Comparison of ENCODE assay signal across 14 cellular contexts in the genomic region with DNA sequence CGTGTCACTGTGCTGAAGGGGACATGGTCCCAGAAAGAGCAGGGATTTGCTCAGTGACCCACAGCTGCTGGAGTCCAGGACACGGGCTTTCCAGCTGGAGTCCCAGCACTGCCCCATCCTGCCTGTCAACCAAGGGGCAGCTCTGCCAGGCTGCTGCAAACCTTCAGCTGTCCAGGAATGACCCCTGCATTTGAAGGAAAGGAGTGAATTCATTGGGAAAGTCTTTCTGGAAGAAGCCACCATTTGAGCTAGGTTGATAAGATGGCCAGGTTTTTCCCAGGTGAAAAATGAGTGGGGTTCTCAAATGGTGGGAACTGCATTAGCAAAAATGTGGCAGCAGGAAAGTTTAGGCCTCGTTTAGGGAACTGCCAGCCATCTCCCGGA. TPM values are rescaled to one million over a fixed set of nuclear protein-coding genes. Genes with fewer than 3 reads are reported as not detected.
DNase-seq lines count a peak whose midpoint lies in the region; ATAC-seq and TF ChIP-seq lines count a peak whose summit lies in the region.
"Had no signal": no experiment of that assay in that cellular context is flagged by ENCODE, and none has a peak within 500 bp of the region (broad histone marks: within the 10 kb centered on the region; RNA-seq: fewer than 3 reads in every experiment).

No MANE protein-coding gene starts in this region.

- H3K4me3 ChIP-seq in SK-N-SH (ENCODE audit: low read depth in 2 of 2, low read length in 1 of 2) (no peak overlapping the region), NT2/D1 (ENCODE audit: insufficient read length, low read depth) (no peak overlapping the region), prostate gland (no peak overlapping the region)
- H3K4me3 ChIP-seq: smooth muscle cell, tibial nerve had no signal

- H3K4me1 Mint-ChIP-seq in effector memory CD8-positive, alpha-beta T cell (ENCODE audit: low read depth in 2 of 2): peaks cover 33 to 34% of the 10 kb centered on the region in 2 donors
- peaks cover 34% of the 10 kb centered on the region for H3K4me1 Mint-ChIP-seq in osteocyte (ENCODE audit: unreplicated experiment)

- 93% methylated on average over 3 of the region's 4 CpGs for WGBS in SK-N-SH (ENCODE audit: low lambda C conversion rate)
- 81% methylated on average over 4 of the region's 4 CpGs for WGBS in prostate gland

- POLR2A ChIA-PET in SK-N-SH (lab: Yijun Ruan, JAX): interaction anchor here (1.1 kb wide), 1 partner anchor 10 kb away, joined by 7 read pairs; the partner anchor contains the start of gene EHBP1L1

- H3F3A ChIP-seq in SK-N-SH (replicated peaks; ENCODE audit: insufficient read depth): peaks cover 20% of the 10 kb centered on the region

- no peaks in the 10 kb centered on the region for H3K9me3 Mint-ChIP-seq in effector memory CD8-positive, alpha-beta T cell
- H3K9me3 Mint-ChIP-seq in osteocyte (ENCODE audit: unreplicated experiment): no peaks in the 10 kb centered on the region

- H3K27ac Mint-ChIP-seq in effector memory CD8-positive, alpha-beta T cell: peak overlapping the region; percentile 28 to 78
- peak overlapping the region; percentile 48 for H3K27ac Mint-ChIP-seq in osteocyte (ENCODE audit: unreplicated experiment)

- intact Hi-C loops in prostate gland (cut with DNase I): no loop called here

- no peaks in the 10 kb centered on the region for H3K9me2 ChIP-seq in SK-N-SH

- no peaks in the 10 kb centered on the region for H3K79me2 ChIP-seq in SK-N-SH (ENCODE audit: insufficient read depth)

- H2AFZ ChIP-seq in SK-N-SH (ENCODE audit: low read depth): no peak overlapping the region

- no peak for ATAC-seq in SK-N-SH treated with all-trans-retinoic acid at 6 μM for 48 hours
- no peak for ATAC-seq in effector memory CD8-positive, alpha-beta T cell (replicated peaks)

- in situ Hi-C loops in KBM-7 (cut with MboI; ENCODE audit: low pct_unique_long_range_greater_than_20kb, low sequenced_read_pairs): no loop called here

- H3K27ac ChIP-seq in SK-N-SH (ENCODE audit: low read depth in 2 of 2, low read length in 1 of 2) (peak overlapping the region in 1 of 2 experiments; percentile 56; a peak in 1 of 4 replicates), prostate gland (no peak overlapping the region)
- H3K27ac ChIP-seq: 22Rv1 had no signal

- H3K36me3 ChIP-seq in SK-N-SH (replicated peaks in 1 of 2; ENCODE audit: control insufficient read depth in 1 of 2, insufficient read depth in 2 of 2, low read length in 1 of 2): peaks cover 0 to 25% of the 10 kb centered on the region in 2 experiments
- peaks cover 38% of the 10 kb centered on the region for H3K36me3 ChIP-seq in NT2/D1 (ENCODE audit: insufficient read depth, insufficient read length, low read length)
- peaks cover 0 to 16% of the 10 kb centered on the region in 2 donors for H3K36me3 ChIP-seq in prostate gland

- H3K27me3 Mint-ChIP-seq in effector memory CD8-positive, alpha-beta T cell: no peaks in the 10 kb centered on the region
- no peaks in the 10 kb centered on the region for H3K27me3 Mint-ChIP-seq in osteocyte (ENCODE audit: unreplicated experiment)

- TF ChIP-seq POLR2A in prostate gland (IDR thresholded peaks at IDR 0.05): no peak

- H3K4me3 Mint-ChIP-seq in effector memory CD8-positive, alpha-beta T cell: no peak overlapping the region
- no peak overlapping the region for H3K4me3 Mint-ChIP-seq in osteocyte (ENCODE audit: unreplicated experiment)

- no peak for TF ChIP-seq EP300 in SK-N-SH (IDR thresholded peaks at IDR 0.05; ENCODE audit: borderline replicate concordance in 1 of 2, low read depth in 1 of 2, low read length in 1 of 2)

- H3K9ac ChIP-seq in SK-N-SH (no peak overlapping the region), NT2/D1 (ENCODE audit: insufficient read length, low read depth) (peak overlapping the region; percentile 75)

- CTCF ChIA-PET in SK-N-SH (lab: Yijun Ruan, JAX): interaction anchor here (0.9 to 12.8 kb wide), 5 partner anchors 7 to 45 kb away, joined by 3 to 216 read pairs (median 3); partner anchors contain the start of genes EHBP1L1 and FAM89B

- H3K4me2 ChIP-seq in SK-N-SH: no peak overlapping the region
- H3K4me2 ChIP-seq: smooth muscle cell had no signal

- 0 out of 2 replicates have a peak, but pooled peaks cover 3% of the 10 kb centered on the region for H4K20me1 ChIP-seq in SK-N-SH (ENCODE audit: insufficient read depth)

- DNase-seq in SK-N-SH (peak; percentile 25), NT2/D1 (ENCODE audit: low read depth, low spot score) (no peak), osteocyte (ENCODE audit: extremely low spot score, unreplicated experiment) (no peak), HK-2 (ENCODE audit: unreplicated experiment) (no peak), KBM-7 (no peak), prostate gland (ENCODE audit: low spot score) (no peak)
- no peak for DNase-seq in effector memory CD8-positive, alpha-beta T cell
- DNase-seq: Calu3, NCI-H526 treated with DMSO at 0.1 percent for 48 hours, SHP77 had no signal

- H3K27me3 ChIP-seq in SK-N-SH (ENCODE audit: insufficient read depth) (no peaks in the 10 kb centered on the region), NT2/D1 (ENCODE audit: insufficient read depth, insufficient read length) (no peaks in the 10 kb centered on the region), prostate gland (replicated peaks; ENCODE audit: insufficient read depth) (no peaks in the 10 kb centered on the region)
- H3K27me3 ChIP-seq: tibial nerve had no signal

- H3K4me1 ChIP-seq in SK-N-SH (ENCODE audit: control insufficient read depth in 1 of 2, insufficient read depth in 2 of 2, low read depth in 1 of 2, low read length in 1 of 2) (peaks cover 0 to 7% of the 10 kb centered on the region in 2 experiments; a peak in 1 of 4 replicates), NT2/D1 (ENCODE audit: insufficient read depth, insufficient read length) (peaks cover 28% of the 10 kb centered on the region), prostate gland (replicated peaks) (no peaks in the 10 kb centered on the region)

- H3K36me3 Mint-ChIP-seq in effector memory CD8-positive, alpha-beta T cell (ENCODE audit: insufficient read depth): peaks cover 37% of the 10 kb centered on the region
- peaks cover 16% of the 10 kb centered on the region for H3K36me3 Mint-ChIP-seq in osteocyte (ENCODE audit: unreplicated experiment)

- no peak for TF ChIP-seq CTCF in SK-N-SH (IDR thresholded peaks at IDR 0.05)
- no peak for TF ChIP-seq CTCF in osteocyte (IDR thresholded peaks at IDR 0.05)
- no peak for TF ChIP-seq CTCF in prostate gland (IDR thresholded peaks at IDR 0.05)

- no peak for TF ChIP-seq RAD21 in SK-N-SH (IDR thresholded peaks at IDR 0.05; ENCODE audit: low read length)

- H3K9me3 ChIP-seq in SK-N-SH (no peaks in the 10 kb centered on the region), NT2/D1 (ENCODE audit: insufficient read depth, low read length) (no peaks in the 10 kb centered on the region), prostate gland (no peaks in the 10 kb centered on the region)
- H3K9me3 ChIP-seq: tibial nerve had no signal

TF ChIP-seq in SK-N-SH, 30 proteins besides CTCF, POLR2A, EP300 and RAD21 (continues in another document):
- TF ChIP-seq FOXJ3 (CRISPR knock-in tag; IDR thresholded peaks at IDR 0.05) (no peak), NRF1 (IDR thresholded peaks at IDR 0.05; ENCODE audit: low read depth, low read length) (no peak), GATA2 (CRISPR knock-in tag; IDR thresholded peaks at IDR 0.05) (no peak), EZH2phosphoT487 (IDR thresholded peaks at IDR 0.05; ENCODE audit: borderline replicate concordance, low read depth) (no peak), USF1 (IDR thresholded peaks at IDR 0.05; ENCODE audit: borderline replicate concordance, low read depth) (no peak)

TF ChIP-seq in SK-N-SH treated with all-trans-retinoic acid at 6 μM for 48 hours, 23 proteins besides CTCF, POLR2A, EP300 and RAD21 (continues in another document):
- TF ChIP-seq ZNF70 (CRISPR knock-in tag; IDR thresholded peaks at IDR 0.05): no peak
- no peak for TF ChIP-seq ARNTL (CRISPR knock-in tag; IDR thresholded peaks at IDR 0.05; ENCODE audit: borderline replicate concordance, low read depth)
- TF ChIP-seq, protein P1, sequence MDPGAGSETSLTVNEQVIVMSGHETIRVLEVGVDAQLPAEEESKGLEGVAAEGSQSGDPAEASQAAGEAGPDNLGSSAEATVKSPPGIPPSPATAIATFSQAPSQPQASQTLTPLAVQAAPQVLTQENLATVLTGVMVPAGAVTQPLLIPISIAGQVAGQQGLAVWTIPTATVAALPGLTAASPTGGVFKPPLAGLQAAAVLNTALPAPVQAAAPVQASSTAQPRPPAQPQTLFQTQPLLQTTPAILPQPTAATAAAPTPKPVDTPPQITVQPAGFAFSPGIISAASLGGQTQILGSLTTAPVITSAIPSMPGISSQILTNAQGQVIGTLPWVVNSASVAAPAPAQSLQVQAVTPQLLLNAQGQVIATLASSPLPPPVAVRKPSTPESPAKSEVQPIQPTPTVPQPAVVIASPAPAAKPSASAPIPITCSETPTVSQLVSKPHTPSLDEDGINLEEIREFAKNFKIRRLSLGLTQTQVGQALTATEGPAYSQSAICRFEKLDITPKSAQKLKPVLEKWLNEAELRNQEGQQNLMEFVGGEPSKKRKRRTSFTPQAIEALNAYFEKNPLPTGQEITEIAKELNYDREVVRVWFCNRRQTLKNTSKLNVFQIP (CRISPR knock-in tag; IDR thresholded peaks at IDR 0.05; ENCODE audit: borderline replicate concordance, low read depth): no peak
- no peak for TF ChIP-seq ZNF8 (CRISPR knock-in tag; IDR thresholded peaks at IDR 0.05)
- no peak for TF ChIP-seq ZNF565 (CRISPR knock-in tag; conservative IDR thresholded peaks at IDR 0.05; ENCODE audit: low read depth)

RNA-seq across cellular contexts. Expression of gene KCNK7, which starts 9.4 kb away (rescaled TPM):
- polyA plus RNA-seq in SK-N-SH (2012; rRNA removed): 0.34 and 0.58 TPM in 2 replicates
- 0.09 and 0.26 TPM in 2 replicates for polyA plus RNA-seq in SK-N-SH (2012; cell fraction: cytosol; rRNA removed)
- 1.4 and 3.2 TPM in 2 replicates for polyA plus RNA-seq in SK-N-SH (2012; cell fraction: nucleus; rRNA removed)
- total RNA-seq in osteocyte: not detected in 2 replicates
- under 1 TPM in 1 of 2 donors, not detected in 1; 0.74 TPM for total RNA-seq in prostate gland
- total RNA-seq: smooth muscle cell had no signal
- polyA plus RNA-seq: smooth muscle cell had no signal

RNA-seq across cellular contexts. Expression of gene EHBP1L1, which starts 10.4 kb away (rescaled TPM):
- 35.1 and 48.7 TPM in 2 replicates for polyA plus RNA-seq in SK-N-SH (2012; rRNA removed)
- 17.6 and 25.5 TPM in 2 replicates for polyA plus RNA-seq in SK-N-SH (2012; cell fraction: cytosol; rRNA removed)
- 163 and 263 TPM in 2 replicates for polyA plus RNA-seq in SK-N-SH (2012; cell fraction: nucleus; rRNA removed)
- total RNA-seq in osteocyte (39.7 and 42.6 TPM in 2 replicates), prostate gland (10 to 100 TPM; 68.2 to 98.7 TPM)

RNA-seq across cellular contexts. Expression of gene FAM89B, which starts 13.9 kb away (rescaled TPM):
- polyA plus RNA-seq in SK-N-SH (2012; rRNA removed): 61.3 and 65.3 TPM in 2 replicates
- 19.9 and 37.5 TPM in 2 replicates for polyA plus RNA-seq in SK-N-SH (2012; cell fraction: cytosol; rRNA removed)
- 38.7 and 41.4 TPM in 2 replicates for polyA plus RNA-seq in SK-N-SH (2012; cell fraction: nucleus; rRNA removed)
- total RNA-seq in osteocyte (84.2 and 92.1 TPM in 2 replicates), prostate gland (10 to 100 TPM; 68.6 to 92.6 TPM)

RNA-seq across cellular contexts. Expression of gene ZNRD2, which starts 16.0 kb away (rescaled TPM):
- polyA plus RNA-seq in SK-N-SH (2012; rRNA removed): 62.5 and 78.1 TPM in 2 replicates
- polyA plus RNA-seq in SK-N-SH (2012; cell fraction: cytosol; rRNA removed): 32.6 and 44.8 TPM in 2 replicates
- 76.5 and 92.5 TPM in 2 replicates for polyA plus RNA-seq in SK-N-SH (2012; cell fraction: nucleus; rRNA removed)
- total RNA-seq in osteocyte (31.3 and 32.7 TPM in 2 replicates), prostate gland (10 to 100 TPM; 72.8 to 98.1 TPM)

RNA-seq across cellular contexts. Expression of gene MAP3K11, which starts 27.8 kb away (rescaled TPM):
- polyA plus RNA-seq in SK-N-SH (2012; rRNA removed): 28.9 and 31.1 TPM in 2 replicates
- polyA plus RNA-seq in SK-N-SH (2012; cell fraction: cytosol; rRNA removed): 10.6 and 16.9 TPM in 2 replicates
- polyA plus RNA-seq in SK-N-SH (2012; cell fraction: nucleus; rRNA removed): 63.4 and 87.5 TPM in 2 replicates
- 43.5 and 44.7 TPM in 2 replicates for total RNA-seq in osteocyte
- 10 to 100 TPM; 42.7 to 67.9 TPM for total RNA-seq in prostate gland
